ENCODE assay signal across 21 cellular contexts in genomic region chr7:140684066-140684950, GRCh38. TPM values are rescaled to one million over a fixed set of nuclear protein-coding genes. Genes with fewer than 3 reads are reported as not detected.
DNase-seq lines count a peak whose midpoint lies in the region; ATAC-seq, FAIRE-seq and TF ChIP-seq lines count a peak whose summit lies in the region.
"Had no signal": no experiment of that assay in that cellular context is flagged by ENCODE, and none has a peak within 500 bp of the region (broad histone marks: within the 10 kb centered on the region; RNA-seq: fewer than 3 reads in every experiment).

No MANE protein-coding gene starts in this region.

- no peaks in the 10 kb centered on the region for H3K9me3 Mint-ChIP-seq in natural killer cell treated with Interleukin-12 subunit alpha and Interleukin-12 subunit beta and Interleukin-15 and Interleukin-18, amount 100 ng/mL, for 72 hours
- H3K9me3 Mint-ChIP-seq in natural killer cell = no peaks in the 10 kb centered on the region
- no peaks in the 10 kb centered on the region for H3K9me3 Mint-ChIP-seq in endothelial cell (ENCODE audit: unreplicated experiment)
- no peaks in the 10 kb centered on the region for H3K9me3 Mint-ChIP-seq in neural crest cell
- H3K9me3 Mint-ChIP-seq: activated CD4-positive, alpha-beta memory T cell treated with anti-CD3 and anti-CD28 coated beads, Interleukin-2, amount 10 ng/mL, durations not matched to agents 7 days and 5 days; activated naive CD4-positive, alpha-beta T cell treated with anti-CD3 and anti-CD28 coated beads for 36 hours; naive B cell had no signal

- peak in 1 of 2 donors; percentile 13 for ATAC-seq in natural killer cell treated with Interleukin-12 subunit alpha and Interleukin-12 subunit beta and Interleukin-15 and Interleukin-18, amount 100 ng/mL, for 72 hours
- ATAC-seq in natural killer cell = no peak
- ATAC-seq: sciatic nerve had no signal

- peak; percentile 45 for DNase-seq in natural killer cell treated with Interleukin-12 subunit alpha and Interleukin-12 subunit beta and Interleukin-15 and Interleukin-18, amount 100 ng/mL, for 72 hours (ENCODE audit: low spot score)
- DNase-seq in natural killer cell (no peak), endothelial cell (ENCODE audit: low spot score) (no peak), neural crest cell (ENCODE audit: low read depth, low spot score) (no peak), NCI-H774 (lab: John Stamatoyannopoulos, UW) (no peak), HUDEP-2 (lab: John Stamatoyannopoulos, UW; ENCODE audit: unreplicated experiment in 76 of 76) (no peak), GM12891 (ENCODE audit: insufficient read length, low spot score) (no peak), NCI-H2196 treated with DMSO at 0.1 percent for 48 hours (lab: John Stamatoyannopoulos, UW; ENCODE audit: unreplicated experiment) (no peak)
- DNase-seq: activated CD4-positive, alpha-beta memory T cell treated with anti-CD3 and anti-CD28 coated beads, Interleukin-2, amount 10 ng/mL, durations not matched to agents 7 days and 5 days; activated naive CD4-positive, alpha-beta T cell treated with anti-CD3 and anti-CD28 coated beads for 36 hours; activated T-cell treated with anti-CD3 and anti-CD28 coated beads for 4 hours; BE2C; DMS79 treated with DMSO at 0.1 percent for 48 hours; H7; Kasumi-1; naive B cell; NCI-H1694; NCI-H2171; SIG-M5; stomach had no signal

- H3K27ac Mint-ChIP-seq in natural killer cell treated with Interleukin-12 subunit alpha and Interleukin-12 subunit beta and Interleukin-15 and Interleukin-18, amount 100 ng/mL, for 72 hours = no peak overlapping the region
- H3K27ac Mint-ChIP-seq in natural killer cell (no peak overlapping the region), endothelial cell (ENCODE audit: unreplicated experiment) (peak overlapping the region; percentile 100), neural crest cell (ENCODE audit: unreplicated experiment) (peak overlapping the region; percentile 94)
- H3K27ac Mint-ChIP-seq: activated CD4-positive, alpha-beta memory T cell treated with anti-CD3 and anti-CD28 coated beads, Interleukin-2, amount 10 ng/mL, durations not matched to agents 7 days and 5 days; activated naive CD4-positive, alpha-beta T cell treated with anti-CD3 and anti-CD28 coated beads for 36 hours had no signal

- no peaks in the 10 kb centered on the region for H3K27me3 Mint-ChIP-seq in natural killer cell treated with Interleukin-12 subunit alpha and Interleukin-12 subunit beta and Interleukin-15 and Interleukin-18, amount 100 ng/mL, for 72 hours
- no peaks in the 10 kb centered on the region for H3K27me3 Mint-ChIP-seq in natural killer cell (ENCODE audit: low read depth in 2 of 2)
- H3K27me3 Mint-ChIP-seq in endothelial cell (ENCODE audit: unreplicated experiment) = peaks cover 6% of the 10 kb centered on the region
- no peaks in the 10 kb centered on the region for H3K27me3 Mint-ChIP-seq in neural crest cell (ENCODE audit: low read depth)
- H3K27me3 Mint-ChIP-seq: activated CD4-positive, alpha-beta memory T cell treated with anti-CD3 and anti-CD28 coated beads, Interleukin-2, amount 10 ng/mL, durations not matched to agents 7 days and 5 days; naive B cell had no signal

- no peak for FAIRE-seq in GM12891 (lab: Jason Lieb, UNC)

- no peaks in the 10 kb centered on the region for H3K4me1 Mint-ChIP-seq in natural killer cell treated with Interleukin-12 subunit alpha and Interleukin-12 subunit beta and Interleukin-15 and Interleukin-18, amount 100 ng/mL, for 72 hours (ENCODE audit: low read depth in 2 of 2)
- H3K4me1 Mint-ChIP-seq in natural killer cell (peaks cover 0 to 3% of the 10 kb centered on the region in 2 donors), endothelial cell (ENCODE audit: unreplicated experiment) (peaks cover 34% of the 10 kb centered on the region), neural crest cell (peaks cover 22% of the 10 kb centered on the region)
- H3K4me1 Mint-ChIP-seq: activated CD4-positive, alpha-beta memory T cell treated with anti-CD3 and anti-CD28 coated beads, Interleukin-2, amount 10 ng/mL, durations not matched to agents 7 days and 5 days had no signal

- intact Hi-C loops in natural killer cell (cut with micrococcal nuclease) = no loop called here

- H3K4me3 Mint-ChIP-seq in natural killer cell treated with Interleukin-12 subunit alpha and Interleukin-12 subunit beta and Interleukin-15 and Interleukin-18, amount 100 ng/mL, for 72 hours = no peak overlapping the region
- H3K4me3 Mint-ChIP-seq in natural killer cell (no peak overlapping the region), endothelial cell (ENCODE audit: unreplicated experiment) (peak overlapping the region; percentile 83), neural crest cell (peak overlapping the region; percentile 15)
- H3K4me3 Mint-ChIP-seq: activated CD4-positive, alpha-beta memory T cell treated with anti-CD3 and anti-CD28 coated beads, Interleukin-2, amount 10 ng/mL, durations not matched to agents 7 days and 5 days; activated naive CD4-positive, alpha-beta T cell treated with anti-CD3 and anti-CD28 coated beads for 36 hours; naive B cell had no signal

- H3K36me3 Mint-ChIP-seq in natural killer cell treated with Interleukin-12 subunit alpha and Interleukin-12 subunit beta and Interleukin-15 and Interleukin-18, amount 100 ng/mL, for 72 hours = no peaks in the 10 kb centered on the region
- H3K36me3 Mint-ChIP-seq in natural killer cell = no peaks in the 10 kb centered on the region
- peaks cover 32% of the 10 kb centered on the region for H3K36me3 Mint-ChIP-seq in endothelial cell (ENCODE audit: low read depth, unreplicated experiment)
- H3K36me3 Mint-ChIP-seq in neural crest cell (ENCODE audit: low read depth) = peaks cover 10% of the 10 kb centered on the region

- TF ChIP-seq CTCF in natural killer cell (IDR thresholded peaks at IDR 0.05) (no peak), endothelial cell (IDR thresholded peaks at IDR 0.05; ENCODE audit: unreplicated experiment) (no peak), neural crest cell (conservative IDR thresholded peaks at IDR 0.05) (no peak)

- no peak for TF ChIP-seq POLR2A in GM12891 (IDR thresholded peaks at IDR 0.05; ENCODE audit: low read depth, low read length)

TF ChIP-seq in GM12891, 5 proteins besides CTCF, POLR2A, EP300 and RAD21:
- TF ChIP-seq POLR2AphosphoS5 (IDR thresholded peaks at IDR 0.05; ENCODE audit: low read depth, low read length) = no peak

RNA-seq across cellular contexts. Expression of gene ADCK2, which starts 11.6 kb away (rescaled TPM):
- 10 to 100 TPM in 1 of 2 donors, 1 to 10 TPM in 1; 8.2 to 12.2 TPM for total RNA-seq in natural killer cell treated with Interleukin-12 subunit alpha and Interleukin-12 subunit beta and Interleukin-15 and Interleukin-18, amount 100 ng/mL, for 72 hours
- total RNA-seq in natural killer cell = 10 to 100 TPM; 12.6 to 20.7 (median 15.8) TPM
- 37.6 TPM for total RNA-seq in endothelial cell (ENCODE audit: unreplicated experiment)
- total RNA-seq in neural crest cell = 14.2 and 14.9 TPM in 2 replicates
- 11.0 TPM for polyA plus RNA-seq in GM12891 (2012; ENCODE audit: low read depth, missing spikeins)

RNA-seq across cellular contexts. Expression of gene NDUFB2, which starts 12.2 kb away (rescaled TPM):
- 100 to 1,000 TPM; 169 to 222 TPM for total RNA-seq in natural killer cell treated with Interleukin-12 subunit alpha and Interleukin-12 subunit beta and Interleukin-15 and Interleukin-18, amount 100 ng/mL, for 72 hours
- total RNA-seq in natural killer cell = 100 to 1,000 TPM; 152 to 177 (median 177) TPM
- 326 TPM for total RNA-seq in endothelial cell (ENCODE audit: unreplicated experiment)
- total RNA-seq in neural crest cell = 190 and 195 TPM in 2 replicates
- 271 TPM for polyA plus RNA-seq in GM12891 (2012; ENCODE audit: low read depth, missing spikeins)

RNA-seq across cellular contexts. Expression of gene DENND2A, which starts 43.7 kb away (rescaled TPM):
- not detected for total RNA-seq in natural killer cell treated with Interleukin-12 subunit alpha and Interleukin-12 subunit beta and Interleukin-15 and Interleukin-18, amount 100 ng/mL, for 72 hours
- total RNA-seq in natural killer cell (under 1 TPM in 1 of 3 donors, not detected in 2; 0.12 TPM), endothelial cell (ENCODE audit: unreplicated experiment) (41.0 TPM), neural crest cell (29.8 and 33.7 TPM in 2 replicates)
- polyA plus RNA-seq in GM12891 (2012; ENCODE audit: low read depth, missing spikeins) = not detected
- total RNA-seq: activated CD4-positive, alpha-beta memory T cell treated with anti-CD3 and anti-CD28 coated beads, Interleukin-2, amount 10 ng/mL, durations not matched to agents 7 days and 5 days; activated naive CD4-positive, alpha-beta T cell treated with anti-CD3 and anti-CD28 coated beads for 36 hours had no signal

Comparison
In these comparisons a context has a peak if more than half of its experiments do, and no peak if none do; other contexts are left out.
1. H3K27ac Mint-ChIP-seq: peak in endothelial cell (single experiment) and neural crest cell (single experiment); none in natural killer cell treated with Interleukin-12 subunit alpha and Interleukin-12 subunit beta and Interleukin-15 and Interleukin-18, amount 100 ng/mL, for 72 hours (0 of 2) and natural killer cell (0 of 2).
2. H3K4me3 Mint-ChIP-seq: peak in endothelial cell (single experiment) and neural crest cell (single experiment); none in natural killer cell treated with Interleukin-12 subunit alpha and Interleukin-12 subunit beta and Interleukin-15 and Interleukin-18, amount 100 ng/mL, for 72 hours (single experiment) and natural killer cell (single experiment).
3. RNA of gene DENND2A, which starts 43.7 kb away (total RNA-seq): 41.0 TPM in endothelial cell (single experiment) and 29.8 to 33.7 TPM in neural crest cell; not detected in natural killer cell treated with Interleukin-12 subunit alpha and Interleukin-12 subunit beta and Interleukin-15 and Interleukin-18, amount 100 ng/mL, for 72 hours and 0.12 TPM in natural killer cell; every median in the first group is over 10 times any median in the second.